Comparison of ENCODE assay signal across 29 cellular contexts in the genomic region with DNA sequence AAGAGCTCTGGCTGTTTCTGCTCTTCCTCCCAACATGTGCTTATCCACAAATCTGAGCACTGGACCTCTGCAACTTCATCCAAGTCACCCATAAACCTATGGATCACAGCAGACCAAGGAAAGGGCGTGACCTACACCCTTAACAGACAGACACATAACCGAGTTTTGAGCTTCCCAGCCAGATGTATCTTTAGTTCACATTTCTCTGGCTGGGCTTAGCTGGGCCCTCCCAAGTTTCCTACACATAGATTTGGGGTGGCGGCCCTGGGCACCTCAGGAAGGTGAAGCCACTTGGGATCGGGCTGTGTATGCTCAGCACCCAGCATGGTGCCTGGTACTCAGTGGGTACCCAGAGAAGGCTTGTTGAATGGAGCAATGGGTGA. TPM values are rescaled to one million over a fixed set of nuclear protein-coding genes. Genes with fewer than 3 reads are reported as not detected.
DNase-seq lines count a peak whose midpoint lies in the region; ATAC-seq, FAIRE-seq and TF ChIP-seq lines count a peak whose summit lies in the region.
"Had no signal": no experiment of that assay in that cellular context is flagged by ENCODE, and none has a peak within 500 bp of the region (broad histone marks: within the 10 kb centered on the region; RNA-seq: fewer than 3 reads in every experiment).

No MANE protein-coding gene starts in this region.

- no peaks in the 10 kb centered on the region for H3K27me3 ChIP-seq in CD4-positive, alpha-beta memory T cell (ENCODE audit: insufficient read depth, low read length)
- H3K27me3 ChIP-seq in CD8-positive, alpha-beta memory T cell (ENCODE audit: insufficient read depth, low read length, poor library complexity, severe bottlenecking) = no peaks in the 10 kb centered on the region
- no peaks in the 10 kb centered on the region for H3K27me3 ChIP-seq in K562 (ENCODE audit: control insufficient read depth in 2 of 2, insufficient read depth in 2 of 2, low read length in 2 of 2)
- H3K27me3 ChIP-seq: BE2C, BLaER1 had no signal

- H3K36me3 ChIP-seq in CD4-positive, alpha-beta memory T cell (ENCODE audit: insufficient read depth, low read length) = no peaks in the 10 kb centered on the region
- H3K36me3 ChIP-seq in CD8-positive, alpha-beta memory T cell (ENCODE audit: insufficient read depth, low read length) = no peaks in the 10 kb centered on the region
- no peaks in the 10 kb centered on the region for H3K36me3 ChIP-seq in K562 (ENCODE audit: control insufficient read depth, insufficient read depth, low read length)
- H3K36me3 ChIP-seq: BE2C had no signal

- ATAC-seq in T-helper 17 cell = no peak
- ATAC-seq in K562 = peak; percentile 31
- no peak for ATAC-seq in GM19023 (IDR thresholded peaks at IDR 0.05; ENCODE audit: unreplicated experiment)
- ATAC-seq: CD8-positive, alpha-beta T cell had no signal

- peaks cover 5 to 21% of the 10 kb centered on the region in 2 donors for H3K27me3 Mint-ChIP-seq in CD4-positive, alpha-beta memory T cell
- peaks cover 13 to 36% of the 10 kb centered on the region in 2 donors for H3K27me3 Mint-ChIP-seq in CD8-positive, alpha-beta memory T cell
- peaks cover 34% of the 10 kb centered on the region for H3K27me3 Mint-ChIP-seq in T-helper 17 cell

- no peaks in the 10 kb centered on the region for H3K79me2 ChIP-seq in K562 (ENCODE audit: control insufficient read depth, insufficient read depth, low read length)

- no peak overlapping the region for H3K27ac ChIP-seq in CD4-positive, alpha-beta memory T cell (ENCODE audit: low read depth, low read length)
- peak overlapping the region; percentile 53 for H3K27ac ChIP-seq in CD8-positive, alpha-beta memory T cell (ENCODE audit: low read depth, low read length)
- peak overlapping the region; percentile 50; the same call in 2 of the 3 replicates for H3K27ac ChIP-seq in K562 (ENCODE audit: extremely low read depth, low read depth, low read length)
- H3K27ac ChIP-seq: BLaER1 had no signal

- CTCF ChIA-PET in CD4-positive, alpha-beta memory T cell (lab: Charles Lee; ENCODE audit: partially characterized antibody) = no interaction called here
- CTCF ChIA-PET in CD8-positive, alpha-beta memory T cell (lab: Charles Lee) = interaction anchor here (2.0 kb wide), 1 partner anchor 14 kb away, joined by 5 read pairs; no protein-coding TSS in a partner anchor
- CTCF ChIA-PET in K562 (lab: Yijun Ruan, JAX; ENCODE audit: low intra/inter-chr PET ratio) = interaction anchor here (0.6 kb wide), 1 partner anchor 57 kb away, joined by 3 read pairs; no protein-coding TSS in a partner anchor

- TF ChIP-seq CTCF in K562 (IDR thresholded peaks at IDR 0.05 in 2 of 3, conservative IDR thresholded peaks at IDR 0.05 in 1 of 3; ENCODE audit: insufficient read depth in 2 of 3, low read depth in 1 of 3, low read length in 3 of 3) = no peak

- DNase-seq in CD4-positive, alpha-beta memory T cell = no peak
- DNase-seq in CD8-positive, alpha-beta memory T cell = no peak
- DNase-seq in T-helper 17 cell = no peak
- peak in 3 of 4 experiments; percentile 49 to 60 (median 58) for DNase-seq in K562 (ENCODE audit: extremely low read depth in 1 of 4, low spot score in 3 of 4)
- no peak for DNase-seq in activated CD8-positive, alpha-beta memory T cell treated with anti-CD3 and anti-CD28 coated beads for 24 hours
- no peak for DNase-seq in T-helper 1 cell
- no peak for DNase-seq in RKO (ENCODE audit: low spot score)
- DNase-seq: 8988T; ACHN; BE2C; C1 segment of cervical spinal cord; CD4-positive, CD25-positive, alpha-beta regulatory T cell; CD8-positive, alpha-beta T cell; COR-L47; DMS 273 treated with DMSO at 0.1 percent for 48 hours; DMS153; DMS53; DMS79; DND-41; EL; GDM1 had no signal

- TF ChIP-seq POLR2A in K562 (conservative IDR thresholded peaks at IDR 0.05) = no peak

- peak overlapping the region in 4 of 7 donors; percentile 19 to 74 (median 61) for H3K27ac Mint-ChIP-seq in CD4-positive, alpha-beta memory T cell
- H3K27ac Mint-ChIP-seq in CD8-positive, alpha-beta memory T cell = peak overlapping the region in 3 of 8 donors; percentile 33 to 39 (median 34)
- peak overlapping the region; percentile 93 for H3K27ac Mint-ChIP-seq in T-helper 17 cell
- H3K27ac Mint-ChIP-seq: CD14-positive monocyte; CD8-positive, alpha-beta T cell had no signal

- peaks cover 38% of the 10 kb centered on the region for H3K4me1 ChIP-seq in CD4-positive, alpha-beta memory T cell (ENCODE audit: insufficient read depth, low read length)
- H3K4me1 ChIP-seq in CD8-positive, alpha-beta memory T cell (ENCODE audit: insufficient read depth, low read length) = peaks cover 14% of the 10 kb centered on the region
- H3K4me1 ChIP-seq in K562 (replicated peaks in 1 of 2; ENCODE audit: control insufficient read depth in 2 of 2, insufficient read depth in 2 of 2, low read length in 2 of 2) = peaks cover 30 to 44% of the 10 kb centered on the region in 2 experiments; a peak in 4 of 5 replicates
- H3K4me1 ChIP-seq: BE2C, BLaER1 had no signal

- H3K9ac ChIP-seq in K562 (ENCODE audit: insufficient read depth in 1 of 2, low read depth in 2 of 2, low read length in 2 of 2) = peak overlapping the region; percentile 37 to 68; a peak in 3 of 4 replicates
- H3K9ac ChIP-seq: BLaER1 had no signal

- no peak for TF ChIP-seq EP300 in K562 (IDR thresholded peaks at IDR 0.05; ENCODE audit: low read length)

- no peaks in the 10 kb centered on the region for H4K20me1 ChIP-seq in K562 (replicated peaks; ENCODE audit: control insufficient read depth, insufficient read depth, low read length)
- H4K20me1 ChIP-seq: BLaER1 had no signal

- no peaks in the 10 kb centered on the region for H3K9me3 ChIP-seq in CD4-positive, alpha-beta memory T cell (ENCODE audit: control insufficient read depth in 1 of 2, low read length in 2 of 2)
- H3K9me3 ChIP-seq in CD8-positive, alpha-beta memory T cell (ENCODE audit: low read length) = no peaks in the 10 kb centered on the region
- no peaks in the 10 kb centered on the region for H3K9me3 ChIP-seq in T-helper 17 cell (ENCODE audit: control insufficient read depth, low read length, poor library complexity, severe bottlenecking)
- H3K9me3 ChIP-seq in K562 (replicated peaks; ENCODE audit: control insufficient read depth, insufficient read depth, low read depth, low read length) = no peaks in the 10 kb centered on the region
- H3K9me3 ChIP-seq: BE2C, BLaER1 had no signal

- POLR2A ChIA-PET in CD4-positive, alpha-beta memory T cell (lab: Charles Lee; ENCODE audit: partially characterized antibody) = no interaction called here
- POLR2A ChIA-PET in CD8-positive, alpha-beta memory T cell (lab: Charles Lee) = no interaction called here
- POLR2A ChIA-PET in K562 (lab: Yijun Ruan, JAX) = interaction anchor here (0.5 to 2.4 kb wide), 7 partner anchors 12 to 184 kb away, joined by 3 to 11 read pairs (median 3); a partner anchor contains a TSS

- intact Hi-C loops in CD4-positive, alpha-beta memory T cell (cut with micrococcal nuclease) = no loop called here
- intact Hi-C loops in K562 (cut with micrococcal nuclease) = no loop called here

- H2AFZ ChIP-seq in K562 (ENCODE audit: low read depth, low read length) = peak overlapping the region; percentile 85

- H3K9me3 Mint-ChIP-seq in CD4-positive, alpha-beta memory T cell = peaks cover 0 to 2% (median 0%) of the 10 kb centered on the region in 8 donors
- H3K9me3 Mint-ChIP-seq in CD8-positive, alpha-beta memory T cell = no peaks in the 10 kb centered on the region
- H3K9me3 Mint-ChIP-seq: CD14-positive monocyte; CD8-positive, alpha-beta T cell had no signal

- 28% methylated on average over 4 of the region's 4 CpGs for WGBS in K562 (ENCODE audit: insufficient coverage, low coverage, missing lambda C conversion rate)

- no peak for TF ChIP-seq RAD21 in K562 (CRISPR knock-in tag; conservative IDR thresholded peaks at IDR 0.05 in 1 of 2, IDR thresholded peaks at IDR 0.05 in 1 of 2)

- H3K9me1 ChIP-seq in K562 (ENCODE audit: control insufficient read depth, insufficient read depth, low read length) = no peaks in the 10 kb centered on the region

- no peak overlapping the region for H3K4me3 Mint-ChIP-seq in CD4-positive, alpha-beta memory T cell
- H3K4me3 Mint-ChIP-seq in CD8-positive, alpha-beta memory T cell = no peak overlapping the region
- H3K4me3 Mint-ChIP-seq in T-helper 17 cell = no peak overlapping the region
- H3K4me3 Mint-ChIP-seq: CD14-positive monocyte; CD4-positive, CD25-positive, alpha-beta regulatory T cell; CD8-positive, alpha-beta T cell had no signal

- peak overlapping the region; percentile 64 for H3K4me2 ChIP-seq in K562 (ENCODE audit: insufficient read depth, low read length)
- H3K4me2 ChIP-seq: BLaER1 had no signal

- no TSS peak for BruUV-seq in K562 (replicated peaks; lab: Mats Ljungman, UMichigan)

- no peak overlapping the region for H3K4me3 ChIP-seq in CD4-positive, alpha-beta memory T cell (ENCODE audit: low read length in 2 of 2)
- no peak overlapping the region for H3K4me3 ChIP-seq in CD8-positive, alpha-beta memory T cell (ENCODE audit: low read length)
- H3K4me3 ChIP-seq in K562 = no peak overlapping the region
- H3K4me3 ChIP-seq: BLaER1, GM12878 had no signal

- FAIRE-seq in K562 (lab: Jason Lieb, UNC) = no peak
- FAIRE-seq: A204.1, GM12892, GM19239 had no signal

- peaks cover 1 to 48% (median 23%) of the 10 kb centered on the region in 4 donors for H3K4me1 Mint-ChIP-seq in CD4-positive, alpha-beta memory T cell
- H3K4me1 Mint-ChIP-seq in CD8-positive, alpha-beta memory T cell = peaks cover 15 to 20% (median 18%) of the 10 kb centered on the region in 3 donors
- peaks cover 27% of the 10 kb centered on the region for H3K4me1 Mint-ChIP-seq in T-helper 17 cell

- no peaks in the 10 kb centered on the region for H3K36me3 Mint-ChIP-seq in CD4-positive, alpha-beta memory T cell
- H3K36me3 Mint-ChIP-seq in CD8-positive, alpha-beta memory T cell = no peaks in the 10 kb centered on the region
- H3K36me3 Mint-ChIP-seq in T-helper 17 cell (ENCODE audit: low read depth) = peaks cover 6% of the 10 kb centered on the region
- H3K36me3 Mint-ChIP-seq: CD4-positive, CD25-positive, alpha-beta regulatory T cell; CD8-positive, alpha-beta T cell had no signal

- in situ Hi-C loops in K562 (cut with MboI) = no loop called here

RNA-seq across cellular contexts. Expression of a gene that starts 26.4 kb away (rescaled TPM):
- total RNA-seq in CD4-positive, alpha-beta memory T cell = 10 to 100 TPM in 1 of 2 experiments, 1 to 10 TPM in 1; 7.7 to 10.7 TPM
- 1 to 10 TPM; 2.0 to 4.2 TPM for polyA plus RNA-seq in CD4-positive, alpha-beta memory T cell
- 1 to 10 TPM; 4.5 to 5.1 TPM for total RNA-seq in CD8-positive, alpha-beta memory T cell
- 1.3 TPM for polyA plus RNA-seq in CD8-positive, alpha-beta memory T cell
- total RNA-seq in T-helper 17 cell (1 to 10 TPM; 6.5 to 9.4 TPM), K562 (2014; rRNA removed) (0.32 and 0.33 TPM in 2 replicates), K562 (2014; rRNA removed; fragmentation: Illumina TruSeq; extraction: Trizol) (0.25 and 0.32 TPM in 2 replicates), K562 (2015; rRNA removed; fragmentation: Illumina TruSeq; extraction: Trizol) (0.23 and 0.36 TPM in 2 replicates), K562 (2021) (0.71 and 0.81 TPM in 2 replicates)
- total RNA-seq in K562 (2011; cell fraction: chromatin; rRNA removed; ENCODE audit: low replicate concordance) = 2.2 and 5.8 TPM in 2 replicates
- total RNA-seq in K562 (2011; cell fraction: nucleolus; rRNA removed) = 5.3 and 5.8 TPM in 2 replicates
- 3.4 and 3.7 TPM in 2 replicates for total RNA-seq in K562 (2011; cell fraction: nucleoplasm; rRNA removed)
- polyA plus RNA-seq in K562 (2011; rRNA removed) (0.29 and 1.6 TPM in 2 replicates), K562 (2014; fragmentation: Illumina TruSeq; extraction: Trizol) (0.17 and 0.52 TPM in 2 replicates), K562 (2014; fragmentation: Nextera tagmentation; extraction: Ambion mirVana) (under 1 TPM; 0.06 TPM), K562 (2014; rRNA removed) (0.13 and 1.1 TPM in 2 replicates)
- polyA plus RNA-seq in K562 (2011; cell fraction: cytosol; rRNA removed) = 0.46 and 1.1 TPM in 2 replicates
- 5.6 and 13.1 TPM in 2 replicates for polyA plus RNA-seq in K562 (2011; cell fraction: nucleus; rRNA removed)
- 0.79 and 3.1 TPM in 2 replicates for polyA plus RNA-seq in K562 (2012)
- 0.70 and 0.93 TPM in 2 replicates for polyA minus RNA-seq in K562 (2011; rRNA and poly(A)+ RNA removed)
- polyA minus RNA-seq in K562 (2011; cell fraction: cytosol; rRNA and poly(A)+ RNA removed) = not detected in 2 replicates
- 1.2 and 5.1 TPM in 2 replicates for polyA minus RNA-seq in K562 (2011; cell fraction: nucleus; rRNA and poly(A)+ RNA removed)
- total RNA-seq: G401 had no signal

Comparison
In these comparisons a context has a peak if more than half of its experiments do, and no peak if none do; other contexts are left out.
1. DNase-seq: peak in K562 (3 of 4); none in CD4-positive, alpha-beta memory T cell (0 of 5), CD8-positive, alpha-beta memory T cell (0 of 5), T-helper 17 cell (0 of 3), activated CD8-positive, alpha-beta memory T cell treated with anti-CD3 and anti-CD28 coated beads for 24 hours (single experiment), T-helper 1 cell (0 of 5) and RKO (single experiment).